Comparison of ENCODE assay signal across 1 cellular context in the genomic region with DNA sequence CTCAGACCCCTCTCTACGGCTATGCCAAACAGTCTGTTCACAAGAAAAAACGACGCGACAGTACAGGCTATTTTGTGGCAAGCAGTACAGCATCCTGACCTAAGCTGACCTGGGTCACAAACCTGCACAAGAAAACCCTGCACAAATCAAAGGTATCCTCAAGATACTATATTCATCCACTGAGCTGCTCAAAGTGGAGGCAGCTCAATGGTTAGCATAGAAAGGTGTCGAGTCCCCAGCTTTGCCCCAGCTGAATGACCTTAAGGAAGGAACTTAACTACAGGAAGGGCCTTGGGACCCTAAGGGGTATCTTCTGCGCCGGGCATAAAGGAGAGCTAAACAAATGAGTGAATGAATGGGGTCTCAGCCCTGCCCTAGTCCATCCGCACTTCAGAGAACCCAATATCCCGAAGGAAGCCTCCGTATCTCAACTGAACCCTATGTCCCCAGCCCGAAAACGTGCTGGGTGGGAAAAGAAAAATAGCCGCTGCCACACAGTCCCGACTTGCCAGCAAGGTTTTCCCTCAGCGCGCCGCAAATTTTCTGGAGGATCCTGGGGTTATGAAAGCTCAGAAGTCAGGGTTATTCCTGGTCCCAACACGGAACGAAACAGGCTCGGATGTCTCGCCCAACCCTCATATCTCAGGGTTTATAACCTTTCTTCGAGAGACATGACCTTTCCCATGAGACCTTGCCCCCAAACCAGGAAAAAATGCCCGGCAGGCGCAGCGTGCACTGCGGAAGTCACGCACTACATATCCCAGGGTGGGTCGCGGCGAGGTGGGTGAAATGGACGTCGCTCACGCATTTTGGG.
TF ChIP-seq lines count a peak whose summit lies in the region.

A gene with protein sequence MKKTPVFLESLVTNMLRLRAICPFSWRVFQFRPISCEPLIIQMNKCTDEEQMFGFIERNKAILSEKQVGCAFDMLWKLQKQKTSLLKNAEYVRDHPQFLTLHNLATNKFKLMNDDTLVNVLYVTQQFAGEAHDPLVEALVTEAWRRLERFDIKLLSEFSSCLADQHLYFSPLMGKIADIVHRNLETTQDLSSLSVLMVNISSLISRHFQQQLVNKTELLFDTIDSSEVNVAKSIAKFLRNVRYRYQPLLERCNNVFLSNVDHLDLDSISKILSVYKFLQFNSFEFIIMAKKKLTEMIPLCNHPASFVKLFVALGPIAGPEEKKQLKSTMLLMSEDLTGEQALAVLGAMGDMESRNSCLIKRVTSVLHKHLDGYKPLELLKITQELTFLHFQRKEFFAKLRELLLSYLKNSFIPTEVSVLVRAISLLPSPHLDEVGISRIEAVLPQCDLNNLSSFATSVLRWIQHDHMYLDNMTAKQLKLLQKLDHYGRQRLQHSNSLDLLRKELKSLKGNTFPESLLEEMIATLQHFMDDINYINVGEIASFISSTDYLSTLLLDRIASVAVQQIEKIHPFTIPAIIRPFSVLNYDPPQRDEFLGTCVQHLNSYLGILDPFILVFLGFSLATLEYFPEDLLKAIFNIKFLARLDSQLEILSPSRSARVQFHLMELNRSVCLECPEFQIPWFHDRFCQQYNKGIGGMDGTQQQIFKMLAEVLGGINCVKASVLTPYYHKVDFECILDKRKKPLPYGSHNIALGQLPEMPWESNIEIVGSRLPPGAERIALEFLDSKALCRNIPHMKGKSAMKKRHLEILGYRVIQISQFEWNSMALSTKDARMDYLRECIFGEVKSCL (minus strand): TSS at position 706 of the 814 bp plus-strand sequence. CDS start 1,836 bp downstream, outside the sequence.

TF ChIP-seq in K562, 482 proteins besides CTCF, POLR2A, EP300 and RAD21 (continued from another document):
- TF ChIP-seq NR2C1 (IDR thresholded peaks at IDR 0.05) = peak; percentile 96
- TF ChIP-seq NR2C1 (tag; IDR thresholded peaks at IDR 0.05) = peak; percentile 99
- TF ChIP-seq SMARCA4 (IDR thresholded peaks at IDR 0.05) = peak; percentile 48; the same call in 1 of the 2 replicates
- TF ChIP-seq NCOA6 (IDR thresholded peaks at IDR 0.05) = peak; percentile 81
- TF ChIP-seq, protein P1, sequence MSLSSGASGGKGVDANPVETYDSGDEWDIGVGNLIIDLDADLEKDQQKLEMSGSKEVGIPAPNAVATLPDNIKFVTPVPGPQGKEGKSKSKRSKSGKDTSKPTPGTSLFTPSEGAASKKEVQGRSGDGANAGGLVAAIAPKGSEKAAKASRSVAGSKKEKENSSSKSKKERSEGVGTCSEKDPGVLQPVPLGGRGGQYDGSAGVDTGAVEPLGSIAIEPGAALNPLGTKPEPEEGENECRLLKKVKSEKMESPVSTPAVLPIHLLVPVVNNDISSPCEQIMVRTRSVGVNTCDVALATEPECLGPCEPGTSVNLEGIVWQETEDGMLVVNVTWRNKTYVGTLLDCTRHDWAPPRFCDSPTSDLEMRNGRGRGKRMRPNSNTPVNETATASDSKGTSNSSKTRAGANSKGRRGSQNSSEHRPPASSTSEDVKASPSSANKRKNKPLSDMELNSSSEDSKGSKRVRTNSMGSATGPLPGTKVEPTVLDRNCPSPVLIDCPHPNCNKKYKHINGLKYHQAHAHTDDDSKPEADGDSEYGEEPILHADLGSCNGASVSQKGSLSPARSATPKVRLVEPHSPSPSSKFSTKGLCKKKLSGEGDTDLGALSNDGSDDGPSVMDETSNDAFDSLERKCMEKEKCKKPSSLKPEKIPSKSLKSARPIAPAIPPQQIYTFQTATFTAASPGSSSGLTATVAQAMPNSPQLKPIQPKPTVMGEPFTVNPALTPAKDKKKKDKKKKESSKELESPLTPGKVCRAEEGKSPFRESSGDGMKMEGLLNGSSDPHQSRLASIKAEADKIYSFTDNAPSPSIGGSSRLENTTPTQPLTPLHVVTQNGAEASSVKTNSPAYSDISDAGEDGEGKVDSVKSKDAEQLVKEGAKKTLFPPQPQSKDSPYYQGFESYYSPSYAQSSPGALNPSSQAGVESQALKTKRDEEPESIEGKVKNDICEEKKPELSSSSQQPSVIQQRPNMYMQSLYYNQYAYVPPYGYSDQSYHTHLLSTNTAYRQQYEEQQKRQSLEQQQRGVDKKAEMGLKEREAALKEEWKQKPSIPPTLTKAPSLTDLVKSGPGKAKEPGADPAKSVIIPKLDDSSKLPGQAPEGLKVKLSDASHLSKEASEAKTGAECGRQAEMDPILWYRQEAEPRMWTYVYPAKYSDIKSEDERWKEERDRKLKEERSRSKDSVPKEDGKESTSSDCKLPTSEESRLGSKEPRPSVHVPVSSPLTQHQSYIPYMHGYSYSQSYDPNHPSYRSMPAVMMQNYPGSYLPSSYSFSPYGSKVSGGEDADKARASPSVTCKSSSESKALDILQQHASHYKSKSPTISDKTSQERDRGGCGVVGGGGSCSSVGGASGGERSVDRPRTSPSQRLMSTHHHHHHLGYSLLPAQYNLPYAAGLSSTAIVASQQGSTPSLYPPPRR (CRISPR knock-in tag; IDR thresholded peaks at IDR 0.05; ENCODE audit: borderline replicate concordance) = 0 out of 2 replicates have a peak, but pooled peaks have one; percentile 28
- 0 out of 2 replicates have a peak, but pooled peaks have one; percentile 22 for TF ChIP-seq TEAD2 (tag; IDR thresholded peaks at IDR 0.05)
- TF ChIP-seq ZNF586 (CRISPR knock-in tag; conservative IDR thresholded peaks at IDR 0.05) = no peak
